In the genomic region with DNA sequence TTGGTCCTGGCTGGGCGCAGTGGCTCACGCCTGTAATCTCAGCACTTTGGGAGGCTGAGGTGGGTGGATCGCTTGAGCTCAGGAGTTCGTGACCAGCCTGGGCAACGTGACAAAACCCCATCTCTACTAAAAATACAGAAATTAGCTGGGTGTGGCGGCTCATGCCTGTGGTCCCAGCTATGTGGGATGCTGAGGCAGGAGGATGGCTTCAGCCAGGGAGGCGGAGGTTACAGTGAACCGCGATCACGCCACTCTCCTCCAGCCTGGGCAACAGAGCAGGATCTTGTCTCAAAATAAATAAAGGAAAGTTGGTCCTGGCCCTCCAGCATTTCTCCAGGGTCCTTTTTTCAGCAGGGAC, we compare ENCODE assay signal across 13 cellular contexts. TPM values are rescaled to one million over a fixed set of nuclear protein-coding genes. Genes with fewer than 3 reads are reported as not detected.
DNase-seq lines count a peak whose midpoint lies in the region; ATAC-seq, FAIRE-seq and TF ChIP-seq lines count a peak whose summit lies in the region.
"Had no signal": no experiment of that assay in that cellular context is flagged by ENCODE, and none has a peak within 500 bp of the region (broad histone marks: within the 10 kb centered on the region; RNA-seq: fewer than 3 reads in every experiment).

No MANE protein-coding gene starts in this region.

- CTCF ChIA-PET in HepG2 (lab: Yijun Ruan, JAX; ENCODE audit: low intra/inter-chr PET ratio, low total read pairs) (no interaction called here), PC-3 (lab: Charles Lee) (no interaction called here)

- ATAC-seq in HepG2: no peak
- ATAC-seq in right lobe of liver: no peak
- no peak for ATAC-seq in PC-3

- H3K4me1 Mint-ChIP-seq in endodermal cell: peaks cover 8% of the 10 kb centered on the region
- peaks cover 7% of the 10 kb centered on the region for H3K4me1 Mint-ChIP-seq in type B pancreatic cell (ENCODE audit: unreplicated experiment)

- H3K9me2 ChIP-seq in PC-3 (replicated peaks; ENCODE audit: low read length): no peaks in the 10 kb centered on the region

- H3K79me2 ChIP-seq in HepG2 (ENCODE audit: insufficient read depth, low read length) (peaks cover 22% of the 10 kb centered on the region), PC-3 (ENCODE audit: low read length) (peaks cover 35% of the 10 kb centered on the region)

- no peaks in the 10 kb centered on the region for H3K9me3 ChIP-seq in HepG2 (ENCODE audit: low read length)
- H3K9me3 ChIP-seq in right lobe of liver: no peaks in the 10 kb centered on the region
- no peaks in the 10 kb centered on the region for H3K9me3 ChIP-seq in PC-3 (ENCODE audit: low read length)
- H3K9me3 ChIP-seq in endodermal cell (ENCODE audit: control insufficient read depth, low read length): no peaks in the 10 kb centered on the region

- in situ Hi-C loops in HepG2 (cut with HindIII; ENCODE audit: extremely low pct_ligation_motif_present, low pct_unique_long_range_greater_than_20kb): loop anchor here (5.0 kb wide), 1 partner anchor 104 kb away; no protein-coding TSS in a partner anchor

- H3F3A ChIP-seq in PC-3 (ENCODE audit: low read length, unreplicated experiment): no peaks in the 10 kb centered on the region

- H3K36me3 Mint-ChIP-seq in endodermal cell (ENCODE audit: low read depth): peaks cover 26% of the 10 kb centered on the region
- no peaks in the 10 kb centered on the region for H3K36me3 Mint-ChIP-seq in type B pancreatic cell

- H3K27me3 ChIP-seq in HepG2 (ENCODE audit: control insufficient read depth in 1 of 2, insufficient read depth in 2 of 2, low read length in 2 of 2) (no peaks in the 10 kb centered on the region; a peak in 1 of 5 replicates), right lobe of liver (no peaks in the 10 kb centered on the region), PC-3 (ENCODE audit: low read length) (no peaks in the 10 kb centered on the region), endodermal cell (ENCODE audit: control insufficient read depth, insufficient read depth, low read length, poor library complexity, severe bottlenecking) (no peaks in the 10 kb centered on the region)

- no peak overlapping the region for H2AFZ ChIP-seq in HepG2 (ENCODE audit: low read length)
- no peak overlapping the region for H2AFZ ChIP-seq in PC-3 (ENCODE audit: low read length)

- peak overlapping the region; percentile 91 for H3K4me3 Mint-ChIP-seq in endodermal cell
- peak overlapping the region; percentile 93 for H3K4me3 Mint-ChIP-seq in type B pancreatic cell

- no peaks in the 10 kb centered on the region for H3K27me3 Mint-ChIP-seq in endodermal cell (ENCODE audit: insufficient read depth)
- no peaks in the 10 kb centered on the region for H3K27me3 Mint-ChIP-seq in type B pancreatic cell

- POLR2A ChIA-PET in HepG2 (lab: Yijun Ruan, JAX) (no interaction called here), PC-3 (lab: Charles Lee; ENCODE audit: unreplicated experiment) (no interaction called here)

- intact Hi-C loops in HepG2 (cut with micrococcal nuclease; ENCODE audit: unreplicated experiment): loop anchor here (2.0 to 10.0 kb wide), 2 partner anchors 71 to 111 kb away; partner anchors contain the start of genes EIF3B and SNX8
- intact Hi-C loops in right lobe of liver (cut with DNase I): loop anchor here in 1 of 2 donors (10.0 kb wide), 1 partner anchor 111 kb away; the partner anchor contains the start of gene EIF3B
- intact Hi-C loops in PC-3 (cut with micrococcal nuclease): no loop called here

- TF ChIP-seq RAD21 in HepG2 (CRISPR knock-in tag; IDR thresholded peaks at IDR 0.05): no peak

- H3K9me3 Mint-ChIP-seq in endodermal cell (no peaks in the 10 kb centered on the region), type B pancreatic cell (no peaks in the 10 kb centered on the region)

- H3K27ac ChIP-seq in HepG2 (ENCODE audit: extremely low read length, insufficient read depth, low read length) (no peak overlapping the region), right lobe of liver (no peak overlapping the region), PC-3 (ENCODE audit: low read length) (no peak overlapping the region), endodermal cell (ENCODE audit: low read depth, low read length) (no peak overlapping the region)
- H3K27ac ChIP-seq: coronary artery had no signal

- TF ChIP-seq EP300 in HepG2 (IDR thresholded peaks at IDR 0.05; ENCODE audit: low read depth in 2 of 2, low read length in 2 of 2) (no peak), HepG2 (CRISPR knock-in tag; IDR thresholded peaks at IDR 0.05; ENCODE audit: borderline replicate concordance) (no peak)

- WGBS in HepG2 (ENCODE audit: low lambda C conversion rate): 88% methylated on average over 10 of the region's 10 CpGs
- 91% methylated on average over 7 of the region's 10 CpGs for WGBS in right lobe of liver (ENCODE audit: insufficient coverage, low coverage, low lambda C conversion rate, missing lambda C conversion rate)
- 83 to 86% methylated on average over 9 to 10 of the region's 10 CpGs for WGBS in endodermal cell (ENCODE audit: insufficient coverage in 1 of 2, insufficient read length in 1 of 2), 2 experiments

- FAIRE-seq in HepG2 (lab: Jason Lieb, UNC): no peak
- FAIRE-seq: H54, islet of Langerhans had no signal

- no TSS peak for BruUV-seq in HepG2 (replicated peaks; lab: Mats Ljungman, UMichigan)
- no TSS peak for BruUV-seq in PC-3 (replicated peaks; lab: Mats Ljungman, UMichigan)

- DNase-seq in HepG2 (ENCODE audit: low spot score): no peak
- no peak for DNase-seq in right lobe of liver
- DNase-seq in PC-3: no peak
- no peak for DNase-seq in endodermal cell
- DNase-seq in type B pancreatic cell (ENCODE audit: extremely low spot score, unreplicated experiment): no peak
- no peak for DNase-seq in occipital lobe (lab: John Stamatoyannopoulos, UW)
- no peak for DNase-seq in UCSD-AML1 (lab: John Stamatoyannopoulos, UW; ENCODE audit: unreplicated experiment)
- no peak for DNase-seq in kidney tubule cell (ENCODE audit: low spot score)
- DNase-seq: NCI-H2081 treated with DMSO at 0.1 percent for 48 hours; stimulated activated CD4-positive, alpha-beta T cell treated with anti-CD3 and anti-CD28 coated beads, Interleukin-12 subunit alpha, Interleukin-12 subunit beta, amount 100 ng/mL, for 4 hours had no signal

- H3K4me2 ChIP-seq in HepG2 (ENCODE audit: low read depth, low read length) (peak overlapping the region; percentile 99), PC-3 (ENCODE audit: low read length) (peak overlapping the region; percentile 93)

- H3K4me3 ChIP-seq in HepG2 (replicated peaks in 1 of 3; ENCODE audit: insufficient read depth in 1 of 3, low read depth in 2 of 3, low read length in 3 of 3) (no peak overlapping the region), right lobe of liver (no peak overlapping the region), PC-3 (ENCODE audit: low read length) (no peak overlapping the region; the same call in 1 of the 2 replicates), endodermal cell (ENCODE audit: low read length) (peak overlapping the region; percentile 95)

- H4K20me1 ChIP-seq in HepG2 (ENCODE audit: insufficient read depth, low read length): no peaks in the 10 kb centered on the region
- no peaks in the 10 kb centered on the region for H4K20me1 ChIP-seq in PC-3 (ENCODE audit: low read length)

- no peak for TF ChIP-seq CTCF in HepG2 (CRISPR knock-in tag; IDR thresholded peaks at IDR 0.05)
- TF ChIP-seq CTCF in right lobe of liver (IDR thresholded peaks at IDR 0.05): no peak
- TF ChIP-seq CTCF in PC-3 (conservative IDR thresholded peaks at IDR 0.05; ENCODE audit: low read depth, low read length): no peak
- TF ChIP-seq CTCF in endodermal cell (conservative IDR thresholded peaks at IDR 0.05): no peak
- TF ChIP-seq CTCF in type B pancreatic cell (conservative IDR thresholded peaks at IDR 0.05): no peak

- TF ChIP-seq POLR2A in HepG2 (IDR thresholded peaks at IDR 0.05; ENCODE audit: insufficient read depth in 1 of 2, low read depth in 2 of 2, low read length in 2 of 2) (no peak), right lobe of liver (IDR thresholded peaks at IDR 0.05) (no peak)

- H3K27ac Mint-ChIP-seq in endodermal cell (no peak overlapping the region), type B pancreatic cell (no peak overlapping the region)

- H3K36me3 ChIP-seq in HepG2 (replicated peaks in 1 of 2; ENCODE audit: control insufficient read depth in 1 of 2, insufficient read depth in 2 of 2, low read length in 2 of 2) (peaks cover 4 to 9% of the 10 kb centered on the region in 2 experiments; a peak in 3 of 5 replicates), right lobe of liver (peaks cover 0 to 7% (median 1%) of the 10 kb centered on the region in 4 donors), PC-3 (ENCODE audit: low read depth, low read length) (peaks cover 9% of the 10 kb centered on the region), endodermal cell (ENCODE audit: control insufficient read depth, insufficient read depth, low read length) (peaks cover 17% of the 10 kb centered on the region)

- H3K9ac ChIP-seq in HepG2 (ENCODE audit: insufficient read depth, low read depth, low read length) (no peak overlapping the region), PC-3 (ENCODE audit: low read length) (no peak overlapping the region), endodermal cell (ENCODE audit: extremely low read depth, low read length, poor library complexity, severe bottlenecking) (no peak overlapping the region)

- H3K4me1 ChIP-seq in HepG2 (ENCODE audit: insufficient read depth, low read length) (peaks cover 37% of the 10 kb centered on the region), right lobe of liver (peaks cover 0 to 17% (median 0%) of the 10 kb centered on the region in 4 donors), PC-3 (ENCODE audit: insufficient read depth, low read length) (peaks cover 21% of the 10 kb centered on the region), endodermal cell (ENCODE audit: control insufficient read depth, insufficient read depth, low read length) (no peaks in the 10 kb centered on the region)

RNA-seq across cellular contexts. Expression of gene NUDT1, which starts 1.4 kb away (rescaled TPM):
- total RNA-seq in HepG2 (2016; rRNA removed; fragmentation: Illumina TruSeq; extraction: Trizol) (26.8 and 32.7 TPM in 2 replicates), right lobe of liver (1 to 10 TPM; 1.6 to 4.1 (median 2.3) TPM), PC-3 (2014; rRNA removed) (58.5 and 59.3 TPM in 2 replicates), endodermal cell (10 to 100 TPM; 56.0 to 84.7 TPM), type B pancreatic cell (ENCODE audit: low replicate concordance) (25.1 and 32.2 TPM in 2 replicates), occipital lobe (13.7 TPM)
- 11.4 TPM in 2 replicates for total RNA-seq in HepG2 (2016; cell fraction: cytosol; rRNA removed; fragmentation: Illumina TruSeq; extraction: Trizol; ENCODE audit: low read depth)
- 26.2 and 40.5 TPM in 2 replicates for total RNA-seq in HepG2 (2016; cell fraction: insoluble cytoplasmic fraction; rRNA removed; fragmentation: Illumina TruSeq; extraction: Trizol)
- 14.4 and 18.7 TPM in 2 replicates for total RNA-seq in HepG2 (2016; cell fraction: membrane; rRNA removed; fragmentation: Illumina TruSeq; extraction: Trizol)
- 9.7 and 11.3 TPM in 2 replicates for total RNA-seq in HepG2 (2016; cell fraction: nucleus; rRNA removed; fragmentation: Illumina TruSeq; extraction: Trizol)
- polyA plus RNA-seq in HepG2 (2011; rRNA removed): 6.4 and 9.1 TPM in 2 replicates
- polyA plus RNA-seq in HepG2 (2011; cell fraction: cytosol; rRNA removed): 8.6 and 15.0 TPM in 2 replicates
- 7.0 and 14.0 TPM in 2 replicates for polyA plus RNA-seq in HepG2 (2011; cell fraction: nucleus; rRNA removed)
- 9.3 and 12.3 TPM in 2 replicates for polyA plus RNA-seq in HepG2 (2012)
- polyA plus RNA-seq in HepG2 (2016; cell fraction: cytosol; fragmentation: Illumina TruSeq; extraction: Trizol; ENCODE audit: low read depth): 11.6 and 16.1 TPM in 2 replicates
- 33.4 and 44.1 TPM in 2 replicates for polyA plus RNA-seq in HepG2 (2016; cell fraction: insoluble cytoplasmic fraction; fragmentation: Illumina TruSeq; extraction: Trizol; ENCODE audit: low read depth)
- polyA plus RNA-seq in HepG2 (2016; cell fraction: membrane; fragmentation: Illumina TruSeq; extraction: Trizol; ENCODE audit: low read depth): 15.0 and 16.2 TPM in 2 replicates
- polyA plus RNA-seq in HepG2 (2016; cell fraction: nucleus; fragmentation: Illumina TruSeq; extraction: Trizol; ENCODE audit: insufficient read depth, low read depth): 21.7 and 21.8 TPM in 2 replicates
- 10.9 and 35.3 TPM in 2 replicates for polyA minus RNA-seq in HepG2 (2011; rRNA and poly(A)+ RNA removed; ENCODE audit: low replicate concordance)
- polyA minus RNA-seq in HepG2 (2011; cell fraction: cytosol; rRNA and poly(A)+ RNA removed): 3.8 and 4.1 TPM in 2 replicates
- polyA minus RNA-seq in HepG2 (2011; cell fraction: nucleus; rRNA and poly(A)+ RNA removed): 1.2 and 1.3 TPM in 2 replicates
- 64.0 TPM for polyA plus RNA-seq in endodermal cell (2013, experiment 1 of 2)
- polyA plus RNA-seq in endodermal cell (2013, experiment 2 of 2): 61.0 TPM

RNA-seq across cellular contexts. Expression of gene MRM2, which starts 1.5 kb away (rescaled TPM):
- total RNA-seq in HepG2 (2016; rRNA removed; fragmentation: Illumina TruSeq; extraction: Trizol) (34.2 and 42.6 TPM in 2 replicates), right lobe of liver (10 to 100 TPM in 4 of 6 experiments, 1 to 10 TPM in 2; 9.5 to 14.6 (median 11.5) TPM), PC-3 (2014; rRNA removed) (42.6 and 42.9 TPM in 2 replicates), endodermal cell (10 to 100 TPM; 38.9 TPM), type B pancreatic cell (ENCODE audit: low replicate concordance) (29.3 and 35.3 TPM in 2 replicates), occipital lobe (15.0 TPM)
- 13.1 and 15.3 TPM in 2 replicates for total RNA-seq in HepG2 (2016; cell fraction: cytosol; rRNA removed; fragmentation: Illumina TruSeq; extraction: Trizol; ENCODE audit: low read depth)
- total RNA-seq in HepG2 (2016; cell fraction: insoluble cytoplasmic fraction; rRNA removed; fragmentation: Illumina TruSeq; extraction: Trizol): 32.0 and 45.6 TPM in 2 replicates
- total RNA-seq in HepG2 (2016; cell fraction: membrane; rRNA removed; fragmentation: Illumina TruSeq; extraction: Trizol): 31.1 and 33.3 TPM in 2 replicates
- total RNA-seq in HepG2 (2016; cell fraction: nucleus; rRNA removed; fragmentation: Illumina TruSeq; extraction: Trizol): 15.3 and 15.4 TPM in 2 replicates
- 13.2 and 15.8 TPM in 2 replicates for polyA plus RNA-seq in HepG2 (2011; rRNA removed)
- polyA plus RNA-seq in HepG2 (2011; cell fraction: cytosol; rRNA removed): 11.1 and 11.7 TPM in 2 replicates
- 5.3 and 6.1 TPM in 2 replicates for polyA plus RNA-seq in HepG2 (2011; cell fraction: nucleus; rRNA removed)
- polyA plus RNA-seq in HepG2 (2012): 13.3 and 14.1 TPM in 2 replicates
- polyA plus RNA-seq in HepG2 (2016; cell fraction: cytosol; fragmentation: Illumina TruSeq; extraction: Trizol; ENCODE audit: low read depth): 12.8 and 16.1 TPM in 2 replicates
- polyA plus RNA-seq in HepG2 (2016; cell fraction: insoluble cytoplasmic fraction; fragmentation: Illumina TruSeq; extraction: Trizol; ENCODE audit: low read depth): 46.0 and 53.3 TPM in 2 replicates
- polyA plus RNA-seq in HepG2 (2016; cell fraction: membrane; fragmentation: Illumina TruSeq; extraction: Trizol; ENCODE audit: low read depth): 22.1 and 24.5 TPM in 2 replicates
- 29.4 and 33.1 TPM in 2 replicates for polyA plus RNA-seq in HepG2 (2016; cell fraction: nucleus; fragmentation: Illumina TruSeq; extraction: Trizol; ENCODE audit: insufficient read depth, low read depth)
- 13.9 and 40.9 TPM in 2 replicates for polyA minus RNA-seq in HepG2 (2011; rRNA and poly(A)+ RNA removed; ENCODE audit: low replicate concordance)
- 2.8 and 5.7 TPM in 2 replicates for polyA minus RNA-seq in HepG2 (2011; cell fraction: cytosol; rRNA and poly(A)+ RNA removed)
- 4.8 and 7.1 TPM in 2 replicates for polyA minus RNA-seq in HepG2 (2011; cell fraction: nucleus; rRNA and poly(A)+ RNA removed)
- 33.3 TPM for polyA plus RNA-seq in endodermal cell (2013, experiment 1 of 2)
- 31.5 TPM for polyA plus RNA-seq in endodermal cell (2013, experiment 2 of 2)

RNA-seq across cellular contexts. Expression of gene MAD1L1, which starts 10.7 kb away (rescaled TPM):
- total RNA-seq in HepG2 (2016; rRNA removed; fragmentation: Illumina TruSeq; extraction: Trizol) (53.3 and 64.7 TPM in 2 replicates), right lobe of liver (10 to 100 TPM; 15.1 to 37.4 (median 20.5) TPM), PC-3 (2014; rRNA removed) (88.4 and 146 TPM in 2 replicates), endodermal cell (10 to 100 TPM; 59.1 to 61.4 TPM), type B pancreatic cell (ENCODE audit: low replicate concordance) (32.0 and 40.7 TPM in 2 replicates), occipital lobe (24.2 TPM)
- total RNA-seq in HepG2 (2016; cell fraction: cytosol; rRNA removed; fragmentation: Illumina TruSeq; extraction: Trizol; ENCODE audit: low read depth): 47.7 and 50.1 TPM in 2 replicates
- total RNA-seq in HepG2 (2016; cell fraction: insoluble cytoplasmic fraction; rRNA removed; fragmentation: Illumina TruSeq; extraction: Trizol): 48.4 and 60.1 TPM in 2 replicates
- total RNA-seq in HepG2 (2016; cell fraction: membrane; rRNA removed; fragmentation: Illumina TruSeq; extraction: Trizol): 27.3 and 29.1 TPM in 2 replicates
- 29.9 and 32.7 TPM in 2 replicates for total RNA-seq in HepG2 (2016; cell fraction: nucleus; rRNA removed; fragmentation: Illumina TruSeq; extraction: Trizol)
- polyA plus RNA-seq in HepG2 (2011; rRNA removed): 17.4 and 21.4 TPM in 2 replicates
- 10.9 and 20.1 TPM in 2 replicates for polyA plus RNA-seq in HepG2 (2011; cell fraction: cytosol; rRNA removed)
- 35.5 and 46.7 TPM in 2 replicates for polyA plus RNA-seq in HepG2 (2011; cell fraction: nucleus; rRNA removed)
- polyA plus RNA-seq in HepG2 (2012): 10.5 and 17.0 TPM in 2 replicates
- polyA plus RNA-seq in HepG2 (2016; cell fraction: cytosol; fragmentation: Illumina TruSeq; extraction: Trizol; ENCODE audit: low read depth): 8.6 and 11.6 TPM in 2 replicates
- 22.4 and 37.7 TPM in 2 replicates for polyA plus RNA-seq in HepG2 (2016; cell fraction: insoluble cytoplasmic fraction; fragmentation: Illumina TruSeq; extraction: Trizol; ENCODE audit: low read depth)
- polyA plus RNA-seq in HepG2 (2016; cell fraction: membrane; fragmentation: Illumina TruSeq; extraction: Trizol; ENCODE audit: low read depth): 10.8 and 11.3 TPM in 2 replicates
- 31.9 and 32.8 TPM in 2 replicates for polyA plus RNA-seq in HepG2 (2016; cell fraction: nucleus; fragmentation: Illumina TruSeq; extraction: Trizol; ENCODE audit: insufficient read depth, low read depth)
- polyA minus RNA-seq in HepG2 (2011; rRNA and poly(A)+ RNA removed; ENCODE audit: low replicate concordance): 26.5 and 51.4 TPM in 2 replicates
- polyA minus RNA-seq in HepG2 (2011; cell fraction: cytosol; rRNA and poly(A)+ RNA removed): 24.4 and 27.0 TPM in 2 replicates
- 22.9 and 27.4 TPM in 2 replicates for polyA minus RNA-seq in HepG2 (2011; cell fraction: nucleus; rRNA and poly(A)+ RNA removed)
- polyA plus RNA-seq in endodermal cell (2013, experiment 1 of 2): 33.1 TPM
- polyA plus RNA-seq in endodermal cell (2013, experiment 2 of 2): 29.4 TPM
